Comparison of ENCODE assay signal across 18 cellular contexts in the genomic region with DNA sequence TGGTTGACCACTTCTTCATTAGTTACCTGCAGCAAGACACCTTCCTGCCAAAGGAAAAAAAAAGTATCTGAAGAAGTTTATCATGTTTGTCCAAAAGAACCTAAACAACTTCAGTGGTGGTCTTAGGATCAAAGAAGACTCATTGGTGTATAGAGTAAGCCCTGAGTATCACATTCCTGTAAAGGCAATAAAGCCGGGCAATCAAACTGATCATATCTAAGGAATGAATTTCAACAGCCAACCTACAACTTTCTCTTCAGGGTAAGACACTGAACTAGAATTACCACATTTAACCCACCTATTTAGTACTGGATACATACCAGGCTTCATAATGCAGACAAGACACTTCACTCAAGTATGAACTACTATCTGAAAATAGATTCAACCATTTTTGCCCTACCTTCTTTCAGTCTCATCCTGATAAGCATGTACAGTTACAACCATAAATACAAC. TPM values are rescaled to one million over a fixed set of nuclear protein-coding genes. Genes with fewer than 3 reads are reported as not detected.
DNase-seq lines count a peak whose midpoint lies in the region; ATAC-seq and TF ChIP-seq lines count a peak whose summit lies in the region.
"Had no signal": no experiment of that assay in that cellular context is flagged by ENCODE, and none has a peak within 500 bp of the region (broad histone marks: within the 10 kb centered on the region; RNA-seq: fewer than 3 reads in every experiment).

No MANE protein-coding gene starts in this region.

- no peak for DNase-seq in activated CD4-positive, alpha-beta T cell treated with anti-CD3 and anti-CD28 coated beads for 36 hours
- no peak for DNase-seq in activated CD4-positive, alpha-beta T cell treated with anti-CD3 and anti-CD28 coated beads for 4 hours
- no peak for DNase-seq in activated naive CD4-positive, alpha-beta T cell treated with anti-CD3 and anti-CD28 coated beads, Interleukin-2, amount 50 U/mL, for 72 hours (ENCODE audit: low spot score in 2 of 2)
- no peak for DNase-seq in natural killer cell
- no peak for DNase-seq in aorta
- DNase-seq: ACHN; activated T-cell treated with anti-CD3 and anti-CD28 coated beads for 4 hours; brain microvascular endothelial cell; Caco-2; effector CD8-positive, alpha-beta T cell; GOT3; IMR-90; NCI-H1105 had no signal

- H3K36me3 ChIP-seq in HUES64 (ENCODE audit: insufficient read depth, low read length) (peaks cover 87% of the 10 kb centered on the region), aorta (ENCODE audit: control insufficient read depth in 1 of 2, insufficient read depth in 2 of 2, low read length in 1 of 2) (peaks cover 7 to 11% of the 10 kb centered on the region in 2 donors)

- intact Hi-C loops in activated CD4-positive, alpha-beta T cell treated with anti-CD3 and anti-CD28 coated beads for 36 hours (cut with DNase I, micrococcal nuclease), result no loop called here
- intact Hi-C loops in natural killer cell (cut with micrococcal nuclease), result no loop called here
- intact Hi-C loops in aorta (cut with DNase I), result loop anchor here in 1 of 2 donors (10.0 kb wide), 1 partner anchor 174 kb away; no protein-coding TSS in a partner anchor

- POLR2A ChIA-PET in activated CD4-positive, alpha-beta T cell treated with anti-CD3 and anti-CD28 coated beads for 36 hours (lab: Charles Lee), result interaction anchor here (1.8 to 3.4 kb wide), 4 partner anchors 8 to 98 kb away, joined by 10 to 68 read pairs (median 18); a partner anchor contains a TSS

- H3K4me1 ChIP-seq in HUES64 (ENCODE audit: insufficient read depth, low read length) (peaks cover 7% of the 10 kb centered on the region; the same call in 1 of the 2 replicates), aorta (ENCODE audit: control insufficient read depth in 1 of 2, insufficient read depth in 2 of 2, low read length in 2 of 2) (peaks cover 1 to 6% of the 10 kb centered on the region in 2 donors)

- no peaks in the 10 kb centered on the region for H3K9me3 ChIP-seq in HUES64 (ENCODE audit: insufficient read depth, low read depth, low read length)
- no peaks in the 10 kb centered on the region for H3K9me3 ChIP-seq in aorta (ENCODE audit: control insufficient read depth, low read length)
- H3K9me3 ChIP-seq: Caco-2, SJSA1 had no signal

- peak overlapping the region; percentile 52 for H3K27ac Mint-ChIP-seq in activated CD4-positive, alpha-beta T cell treated with anti-CD3 and anti-CD28 coated beads for 36 hours
- peak overlapping the region; percentile 84 to 100 for H3K27ac Mint-ChIP-seq in activated naive CD4-positive, alpha-beta T cell treated with anti-CD3 and anti-CD28 coated beads, Interleukin-2, amount 50 U/mL, for 72 hours
- peak overlapping the region; percentile 100 for H3K27ac Mint-ChIP-seq in natural killer cell

- H3K27ac ChIP-seq in HUES64 (ENCODE audit: low read depth, low read length) (0 out of 2 replicates have a peak overlapping the region, but pooled peaks have one; percentile 10), aorta (ENCODE audit: low read depth in 1 of 2, low read length in 2 of 2) (no peak overlapping the region)
- H3K27ac ChIP-seq: brain microvascular endothelial cell, SJSA1, VCaP had no signal

- H3K27me3 Mint-ChIP-seq in activated CD4-positive, alpha-beta T cell treated with anti-CD3 and anti-CD28 coated beads for 36 hours, result no peaks in the 10 kb centered on the region
- H3K27me3 Mint-ChIP-seq in natural killer cell (ENCODE audit: low read depth in 2 of 2), result no peaks in the 10 kb centered on the region

- 98% methylated on average over 1 of the region's 1 CpG for WGBS in HUES64
- 79 to 89% methylated on average over 1 of the region's 1 CpG for WGBS in aorta, 2 donors

- CTCF ChIA-PET in activated CD4-positive, alpha-beta T cell treated with anti-CD3 and anti-CD28 coated beads for 36 hours (lab: Charles Lee), result interaction anchor here (2.5 to 3.8 kb wide), 3 partner anchors 98 to 100 kb away, joined by 9 to 30 read pairs (median 21); no protein-coding TSS in a partner anchor

- no peak for ATAC-seq in activated CD4-positive, alpha-beta T cell treated with anti-CD3 and anti-CD28 coated beads for 36 hours
- ATAC-seq in activated naive CD4-positive, alpha-beta T cell treated with anti-CD3 and anti-CD28 coated beads, Interleukin-2, amount 50 U/mL, for 72 hours, result no peak
- ATAC-seq in natural killer cell (no peak), aorta (ENCODE audit: low FRiP score) (no peak), GM18873 (IDR thresholded peaks at IDR 0.05; ENCODE audit: low FRiP score, unreplicated experiment) (no peak), GM18909 (IDR thresholded peaks at IDR 0.05; ENCODE audit: poor library complexity, unreplicated experiment) (no peak)

- H3K36me3 Mint-ChIP-seq in activated CD4-positive, alpha-beta T cell treated with anti-CD3 and anti-CD28 coated beads for 36 hours (ENCODE audit: low read depth), result peaks cover 84% of the 10 kb centered on the region
- H3K36me3 Mint-ChIP-seq in activated naive CD4-positive, alpha-beta T cell treated with anti-CD3 and anti-CD28 coated beads, Interleukin-2, amount 50 U/mL, for 72 hours, result peaks cover 43 to 79% of the 10 kb centered on the region in 2 donors
- peaks cover 43% of the 10 kb centered on the region for H3K36me3 Mint-ChIP-seq in natural killer cell

- H3K4me3 Mint-ChIP-seq in activated CD4-positive, alpha-beta T cell treated with anti-CD3 and anti-CD28 coated beads for 36 hours, result no peak overlapping the region
- H3K4me3 Mint-ChIP-seq in natural killer cell, result peak overlapping the region; percentile 57

- no peaks in the 10 kb centered on the region for H3K9me3 Mint-ChIP-seq in activated CD4-positive, alpha-beta T cell treated with anti-CD3 and anti-CD28 coated beads for 36 hours (ENCODE audit: low read depth)
- H3K9me3 Mint-ChIP-seq in activated naive CD4-positive, alpha-beta T cell treated with anti-CD3 and anti-CD28 coated beads, Interleukin-2, amount 50 U/mL, for 72 hours, result no peaks in the 10 kb centered on the region
- no peaks in the 10 kb centered on the region for H3K9me3 Mint-ChIP-seq in natural killer cell

- no peak overlapping the region for H3K9ac ChIP-seq in HUES64 (ENCODE audit: low read depth, low read length)

- H3K4me3 ChIP-seq in HUES64 (ENCODE audit: low read length) (no peak overlapping the region), aorta (ENCODE audit: low read length in 2 of 2) (no peak overlapping the region)
- H3K4me3 ChIP-seq: SJSA1 had no signal

- TF ChIP-seq CTCF in natural killer cell (IDR thresholded peaks at IDR 0.05), result no peak

- H3K4me1 Mint-ChIP-seq in activated CD4-positive, alpha-beta T cell treated with anti-CD3 and anti-CD28 coated beads for 36 hours, result peaks cover 86% of the 10 kb centered on the region
- peaks cover 90 to 92% of the 10 kb centered on the region in 2 donors for H3K4me1 Mint-ChIP-seq in natural killer cell

- H3K27me3 ChIP-seq in HUES64 (ENCODE audit: insufficient read depth, low read length), result no peaks in the 10 kb centered on the region
- no peaks in the 10 kb centered on the region for H3K27me3 ChIP-seq in aorta (ENCODE audit: control insufficient read depth in 1 of 2, insufficient read depth in 2 of 2, low read length in 1 of 2)
- H3K27me3 ChIP-seq: brain microvascular endothelial cell had no signal

RNA-seq across cellular contexts. Expression of a gene that starts 10.1 kb away (rescaled TPM):
- 100 to 1,000 TPM; 600 to 996 TPM for total RNA-seq in activated CD4-positive, alpha-beta T cell treated with anti-CD3 and anti-CD28 coated beads for 36 hours
- 947 TPM for polyA plus RNA-seq in HUES64 (2013, experiment 1 of 2)
- polyA plus RNA-seq in HUES64 (2013, experiment 2 of 2), result 1,093 TPM
- 100 to 1,000 TPM; 695 to 940 TPM for total RNA-seq in activated naive CD4-positive, alpha-beta T cell treated with anti-CD3 and anti-CD28 coated beads, Interleukin-2, amount 50 U/mL, for 72 hours
- total RNA-seq in natural killer cell (100 to 1,000 TPM; 473 to 627 (median 585) TPM), aorta (100 to 1,000 TPM; 332 to 354 TPM)
- 100 to 1,000 TPM; 345 to 392 TPM for polyA plus RNA-seq in aorta

RNA-seq across cellular contexts. Expression of a gene that starts 11.1 kb away (rescaled TPM):
- total RNA-seq in activated CD4-positive, alpha-beta T cell treated with anti-CD3 and anti-CD28 coated beads for 36 hours, result 100 to 1,000 TPM; 173 to 300 TPM
- 231 TPM for polyA plus RNA-seq in HUES64 (2013, experiment 1 of 2)
- polyA plus RNA-seq in HUES64 (2013, experiment 2 of 2), result 241 TPM
- total RNA-seq in activated naive CD4-positive, alpha-beta T cell treated with anti-CD3 and anti-CD28 coated beads, Interleukin-2, amount 50 U/mL, for 72 hours, result 100 to 1,000 TPM; 212 to 271 TPM
- total RNA-seq in natural killer cell, result 100 to 1,000 TPM; 103 to 126 (median 109) TPM
- total RNA-seq in aorta, result 10 to 100 TPM; 74.8 to 86.6 TPM
- 100 to 1,000 TPM in 1 of 2 donors, 10 to 100 TPM in 1; 83.0 to 143 TPM for polyA plus RNA-seq in aorta

RNA-seq across cellular contexts. Expression of a gene that starts 38.4 kb away (rescaled TPM):
- total RNA-seq in activated CD4-positive, alpha-beta T cell treated with anti-CD3 and anti-CD28 coated beads for 36 hours, result 10 to 100 TPM; 19.9 to 23.8 TPM
- polyA plus RNA-seq in HUES64 (2013, experiment 1 of 2), result 59.2 TPM
- polyA plus RNA-seq in HUES64 (2013, experiment 2 of 2), result 66.1 TPM
- 10 to 100 TPM; 13.0 to 24.0 TPM for total RNA-seq in activated naive CD4-positive, alpha-beta T cell treated with anti-CD3 and anti-CD28 coated beads, Interleukin-2, amount 50 U/mL, for 72 hours
- 1 to 10 TPM in 1 of 3 donors, under 1 TPM in 2; 0.68 to 2.0 (median 1.00) TPM for total RNA-seq in natural killer cell
- total RNA-seq in aorta, result 1 to 10 TPM; 1.8 to 3.1 TPM
- 1 to 10 TPM in 1 of 2 donors, under 1 TPM in 1; 0.38 to 1.1 TPM for polyA plus RNA-seq in aorta
